ENCODE assay signal across 8 cellular contexts in the genomic region with DNA sequence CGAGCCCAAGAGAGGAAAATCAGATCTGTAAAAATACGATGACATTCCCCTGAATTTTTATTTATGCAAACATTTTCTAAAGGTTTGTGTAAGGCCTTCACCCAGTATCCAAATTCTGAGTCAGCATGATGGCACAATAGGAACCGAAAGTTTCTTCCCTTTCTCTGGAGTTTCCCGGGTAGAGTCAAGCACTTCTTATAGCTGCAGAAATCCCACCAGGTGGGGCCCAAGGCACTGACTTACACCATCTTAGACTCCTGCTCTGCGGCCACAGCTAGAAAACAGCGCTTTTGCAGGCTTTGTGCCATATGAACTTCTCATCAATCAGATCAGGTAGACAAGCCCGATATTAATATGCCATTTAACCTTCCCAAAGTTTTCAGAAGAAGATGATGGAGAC. TPM values are rescaled to one million over a fixed set of nuclear protein-coding genes. Genes with fewer than 3 reads are reported as not detected.
DNase-seq lines count a peak whose midpoint lies in the region; ATAC-seq and TF ChIP-seq lines count a peak whose summit lies in the region.

No MANE protein-coding gene starts in this region.

- ATAC-seq in HG03025 (IDR thresholded peaks at IDR 0.05; ENCODE audit: low FRiP score, unreplicated experiment) (no peak), GM21515 (IDR thresholded peaks at IDR 0.05; ENCODE audit: unreplicated experiment) (no peak)

- H3K36me3 ChIP-seq in MG63: no peaks in the 10 kb centered on the region

- H3K4me3 ChIP-seq in WI38 (ENCODE audit: low read depth, low read length) (no peak overlapping the region), MG63 (no peak overlapping the region)

- 0 out of 2 replicates have a peak, but pooled peaks cover 2% of the 10 kb centered on the region for H3K27me3 ChIP-seq in MG63

- DNase-seq in stimulated activated CD4-positive, alpha-beta T cell treated with anti-CD3 and anti-CD28 coated beads, Interleukin-12 subunit alpha, Interleukin-12 subunit beta, amount 100 ng/mL, for 4 hours: peak; percentile 30
- no peak for DNase-seq in stimulated activated CD4-positive, alpha-beta T cell treated with anti-CD3 and anti-CD28 coated beads, Interleukin-2, amount 100 ng/mL, for 48 hours
- DNase-seq in fibroblast of peridontal ligament (ENCODE audit: extremely low read depth) (peak; percentile 68), MG63 (no peak), dedifferentiated amniotic fluid mesenchymal stem cell (ENCODE audit: extremely low spot score) (no peak)

- H3K9me3 ChIP-seq in MG63: no peaks in the 10 kb centered on the region

- 0 out of 2 replicates have a peak, but pooled peaks have one; percentile 7 for TF ChIP-seq CTCF in WI38 (IDR thresholded peaks at IDR 0.05; ENCODE audit: low read depth, low read length)

RNA-seq across cellular contexts. Expression of a gene that starts 13.4 kb away (rescaled TPM):
- not detected in 2 replicates for total RNA-seq in MG63 (2014; rRNA removed; shearing (Covaris generic); ENCODE audit: low replicate concordance)

Comparison
In these comparisons a context has a peak if more than half of its experiments do, and no peak if none do; other contexts are left out.
1. DNase-seq: peak in stimulated activated CD4-positive, alpha-beta T cell treated with anti-CD3 and anti-CD28 coated beads, Interleukin-12 subunit alpha, Interleukin-12 subunit beta, amount 100 ng/mL, for 4 hours (single experiment) and fibroblast of peridontal ligament (single experiment); none in stimulated activated CD4-positive, alpha-beta T cell treated with anti-CD3 and anti-CD28 coated beads, Interleukin-2, amount 100 ng/mL, for 48 hours (0 of 2), MG63 (single experiment) and dedifferentiated amniotic fluid mesenchymal stem cell (single experiment).